Comparison of ENCODE assay signal across 9 cellular contexts in the genomic region with DNA sequence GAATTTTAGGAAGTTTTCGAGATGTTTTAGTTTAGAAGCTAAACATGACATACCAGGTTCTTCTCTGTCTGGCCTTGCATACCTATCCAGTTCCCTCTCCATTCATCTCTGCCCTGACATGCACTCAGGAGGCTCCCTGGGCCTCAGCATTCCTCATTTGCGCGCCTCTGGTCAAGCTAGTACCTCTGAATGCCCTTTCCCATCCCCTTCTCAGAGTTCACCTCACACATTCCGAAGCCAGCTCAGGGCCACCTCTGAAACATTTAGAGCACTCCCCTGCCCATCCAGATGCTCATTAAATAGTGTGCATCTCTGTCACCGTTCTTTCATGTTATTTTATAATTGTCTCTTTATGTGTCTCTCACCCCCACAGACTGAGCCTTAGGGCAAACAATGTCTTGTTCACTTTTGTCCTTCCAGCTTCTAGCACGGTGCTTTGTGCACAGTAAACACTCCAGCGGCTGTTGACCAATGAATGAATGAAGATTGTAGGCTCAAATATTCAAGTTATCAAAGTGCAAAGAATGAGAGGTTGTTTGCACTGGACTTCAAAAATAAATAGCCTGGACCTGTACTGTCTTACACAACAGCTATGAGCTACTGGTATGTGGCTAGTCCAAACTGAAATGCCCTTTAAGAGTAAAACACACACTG. TPM values are rescaled to one million over a fixed set of nuclear protein-coding genes. Genes with fewer than 3 reads are reported as not detected.
DNase-seq lines count a peak whose midpoint lies in the region; ATAC-seq and TF ChIP-seq lines count a peak whose summit lies in the region.
"Had no signal": no experiment of that assay in that cellular context is flagged by ENCODE, and none has a peak within 500 bp of the region (broad histone marks: within the 10 kb centered on the region; RNA-seq: fewer than 3 reads in every experiment).

No MANE protein-coding gene starts in this region.

- no peaks in the 10 kb centered on the region for H3K27me3 ChIP-seq in MM.1S (replicated peaks; ENCODE audit: insufficient read depth, low read length)
- no peaks in the 10 kb centered on the region for H3K27me3 ChIP-seq in breast epithelium
- H3K27me3 ChIP-seq in prostate gland (replicated peaks; ENCODE audit: insufficient read depth): no peaks in the 10 kb centered on the region

- H3K9me3 Mint-ChIP-seq in naive B cell: peaks cover 0 to 4% (median 0%) of the 10 kb centered on the region in 7 donors

- no peak for TF ChIP-seq CTCF in MM.1S (IDR thresholded peaks at IDR 0.05; ENCODE audit: low read length)
- no peak for TF ChIP-seq CTCF in breast epithelium (IDR thresholded peaks at IDR 0.05)
- no peak for TF ChIP-seq CTCF in prostate gland (IDR thresholded peaks at IDR 0.05)

- intact Hi-C loops in breast epithelium (cut with DNase I; ENCODE audit: low total_unique reads) (no loop called here), prostate gland (cut with DNase I) (no loop called here)

- H3K9ac ChIP-seq in MM.1S (ENCODE audit: low read length): no peak overlapping the region

- peak overlapping the region; percentile 30 to 98 (median 89) for H3K4me3 Mint-ChIP-seq in naive B cell

- H3K27me3 Mint-ChIP-seq in naive B cell: peaks cover 39 to 63% (median 44%) of the 10 kb centered on the region in 3 donors

- H3K36me3 Mint-ChIP-seq in naive B cell: no peaks in the 10 kb centered on the region

- H2AFZ ChIP-seq in MM.1S (ENCODE audit: low read length): peak overlapping the region; percentile 45; the same call in 1 of the 2 replicates

- peaks cover 16 to 37% (median 26%) of the 10 kb centered on the region in 3 donors for H3K4me1 Mint-ChIP-seq in naive B cell

- H3K27ac ChIP-seq in MM.1S (ENCODE audit: low read length): no peak overlapping the region
- peak overlapping the region; percentile 78 to 84 for H3K27ac ChIP-seq in breast epithelium
- peak overlapping the region in 1 of 2 donors; percentile 79 for H3K27ac ChIP-seq in prostate gland

- DNase-seq in DMS53 (lab: John Stamatoyannopoulos, UW): peak; percentile 88
- DNase-seq in MM.1S: no peak
- DNase-seq in breast epithelium (ENCODE audit: low spot score in 2 of 2): no peak
- DNase-seq in naive B cell: no peak
- DNase-seq in prostate gland (ENCODE audit: low spot score): no peak
- no peak for DNase-seq in 8988T
- DNase-seq: NCI-H1436 treated with DMSO at 0.1 percent for 48 hours had no signal

- 60% methylated on average over 7 of the region's 7 CpGs for WGBS in prostate gland

- H3K9me3 ChIP-seq in MM.1S (replicated peaks; ENCODE audit: insufficient read depth, low read length) (no peaks in the 10 kb centered on the region), breast epithelium (no peaks in the 10 kb centered on the region), prostate gland (no peaks in the 10 kb centered on the region)

- H3K36me3 ChIP-seq in MM.1S (replicated peaks; ENCODE audit: insufficient read depth, low read length) (no peaks in the 10 kb centered on the region), breast epithelium (no peaks in the 10 kb centered on the region), prostate gland (no peaks in the 10 kb centered on the region)

- H4K20me1 ChIP-seq in MM.1S (ENCODE audit: insufficient read depth, low read length): no peaks in the 10 kb centered on the region

- H3F3A ChIP-seq in MM.1S (ENCODE audit: insufficient read depth, low read length): no peaks in the 10 kb centered on the region

- peak overlapping the region in 1 of 6 donors; percentile 64 for H3K27ac Mint-ChIP-seq in naive B cell

- H3K4me1 ChIP-seq in MM.1S (ENCODE audit: low read length) (peaks cover 7% of the 10 kb centered on the region; the same call in 1 of the 2 replicates), breast epithelium (no peaks in the 10 kb centered on the region), prostate gland (replicated peaks) (peaks cover 7% of the 10 kb centered on the region)

- ATAC-seq in naive B cell (ENCODE audit: low read depth in 2 of 2) (no peak), HG03045 (IDR thresholded peaks at IDR 0.05; ENCODE audit: unreplicated experiment) (no peak), GM21723 (IDR thresholded peaks at IDR 0.05; ENCODE audit: unreplicated experiment) (no peak)

- H3K4me3 ChIP-seq in MM.1S (ENCODE audit: low read length) (0 out of 2 replicates have a peak overlapping the region, but pooled peaks have one; percentile 90), breast epithelium (peak overlapping the region in 2 of 3 donors; percentile 72 to 88), prostate gland (peak overlapping the region in 1 of 2 donors; percentile 88)

- TF ChIP-seq POLR2A in breast epithelium (IDR thresholded peaks at IDR 0.05) (no peak), prostate gland (IDR thresholded peaks at IDR 0.05) (no peak)

- peaks cover 31% of the 10 kb centered on the region for H3K79me2 ChIP-seq in MM.1S (ENCODE audit: low read length)

- no peaks in the 10 kb centered on the region for H3K9me2 ChIP-seq in MM.1S (replicated peaks; ENCODE audit: insufficient read depth, low read length)

- peak overlapping the region; percentile 62; the same call in 1 of the 2 replicates for H3K4me2 ChIP-seq in MM.1S (ENCODE audit: low read depth, low read length)

RNA-seq across cellular contexts. Expression of a gene that starts 1.2 kb away (rescaled TPM):
- total RNA-seq in breast epithelium: 100 to 1,000 TPM; 149 to 230 (median 157) TPM
- 1 to 10 TPM in 3 of 6 donors, under 1 TPM in 2, not detected in 1; 0.21 to 8.3 (median 1.1) TPM for polyA plus RNA-seq in naive B cell (ENCODE audit: low read depth in 6 of 6)
- 100 to 1,000 TPM; 152 to 154 TPM for total RNA-seq in prostate gland
